27 cellular contexts compared by ENCODE assay signal in the genomic region with DNA sequence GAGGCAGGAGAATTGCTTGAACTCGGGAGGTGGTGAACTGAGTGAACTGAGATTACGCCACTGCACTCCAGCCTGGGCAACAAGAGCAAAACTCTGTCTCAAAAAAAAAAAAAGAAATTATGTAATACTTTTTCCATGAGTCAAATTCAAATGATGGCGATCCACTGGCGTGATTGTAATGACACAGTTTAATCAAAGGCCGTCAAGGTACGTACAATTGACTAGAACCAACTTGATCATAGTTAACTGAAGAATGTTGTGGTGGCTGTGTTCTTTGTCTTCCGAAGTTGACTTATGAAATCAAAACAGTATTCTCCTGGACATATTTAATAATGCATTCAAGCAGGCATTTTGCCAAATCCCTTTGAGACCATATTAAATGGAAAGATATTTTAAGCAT.
"Had no signal": no experiment of that assay in that cellular context is flagged by ENCODE, and none has a peak within 500 bp of the region (broad histone marks: within the 10 kb centered on the region; RNA-seq: fewer than 3 reads in every experiment).

No MANE protein-coding gene starts in this region.

- DNase-seq: activated CD4-positive, alpha-beta memory T cell treated with anti-CD3 and anti-CD28 coated beads, Interleukin-2, amount 10 ng/mL, durations not matched to agents 7 days and 5 days; activated CD4-positive, alpha-beta T cell treated with anti-CD3 and anti-CD28 coated beads for 1 hour; activated CD4-positive, alpha-beta T cell treated with anti-CD3 and anti-CD28 coated beads for 4 hours; activated CD4-positive, alpha-beta T cell treated with anti-CD3 and anti-CD28 coated beads, Interleukin-2, amount 10 ng/mL, durations not matched to agents 7 days and 5 days; activated CD4-positive, alpha-beta T cell treated with anti-CD3 and anti-CD28 coated beads, Interleukin-2, amount 50 U/mL, for 4 hours; activated CD8-positive, alpha-beta memory T cell treated with anti-CD3 and anti-CD28 coated beads, Interleukin-2, amount 50 U/mL, for 48 hours; activated gamma-delta T cell; activated naive CD4-positive, alpha-beta T cell; activated naive CD4-positive, alpha-beta T cell treated with anti-CD3 and anti-CD28 coated beads, Interleukin-2, amount 10 ng/mL, durations not matched to agents 7 days and 5 days; activated naive CD8-positive, alpha-beta T cell treated with anti-CD3 and anti-CD28 coated beads, Interleukin-2, amount 10 ng/mL, durations not matched to agents 7 days and 5 days; activated T-cell treated with anti-CD3 and anti-CD28 coated beads for 4 hours; activated T-cell treated with anti-CD3 and anti-CD28 coated beads, Interleukin-2, amount 50 U/mL, for 24 hours; activated T-cell treated with anti-CD3 and anti-CD28 coated beads, Interleukin-2, amount 50 U/mL, for 72 hours; caudate nucleus; colonic mucosa; effector CD8-positive, alpha-beta T cell; foreskin fibroblast; gastrocnemius medialis; glutamatergic neuron; heart left ventricle; T-helper 1 cell; T-helper 17 cell had no signal

- ATAC-seq: activated naive CD4-positive, alpha-beta T cell treated with anti-CD3 and anti-CD28 coated beads, Interleukin-2, amount 50 U/mL, for 72 hours; activated T-cell treated with anti-CD3 and anti-CD28 coated beads, Interleukin-2, amount 50 U/mL, for 72 hours; esophagus mucosa; gastrocnemius medialis; heart left ventricle; T-helper 17 cell; WTC11 had no signal

- H3K27me3 ChIP-seq: ascending aorta, colonic mucosa, gastrocnemius medialis, heart left ventricle had no signal

- H3K36me3 ChIP-seq: ascending aorta, colonic mucosa, gastrocnemius medialis, heart left ventricle had no signal

- H3K27ac ChIP-seq: ascending aorta, colonic mucosa, gastrocnemius medialis, heart left ventricle, VCaP had no signal

- H3K4me1 ChIP-seq: ascending aorta, colonic mucosa, gastrocnemius medialis, heart left ventricle had no signal

- H3K4me3 ChIP-seq: ascending aorta, colonic mucosa, gastrocnemius medialis, heart left ventricle had no signal

- H3K9me3 ChIP-seq: ascending aorta, colonic mucosa, gastrocnemius medialis had no signal
